ENCODE assay signal across 1 cellular context in the genomic region with DNA sequence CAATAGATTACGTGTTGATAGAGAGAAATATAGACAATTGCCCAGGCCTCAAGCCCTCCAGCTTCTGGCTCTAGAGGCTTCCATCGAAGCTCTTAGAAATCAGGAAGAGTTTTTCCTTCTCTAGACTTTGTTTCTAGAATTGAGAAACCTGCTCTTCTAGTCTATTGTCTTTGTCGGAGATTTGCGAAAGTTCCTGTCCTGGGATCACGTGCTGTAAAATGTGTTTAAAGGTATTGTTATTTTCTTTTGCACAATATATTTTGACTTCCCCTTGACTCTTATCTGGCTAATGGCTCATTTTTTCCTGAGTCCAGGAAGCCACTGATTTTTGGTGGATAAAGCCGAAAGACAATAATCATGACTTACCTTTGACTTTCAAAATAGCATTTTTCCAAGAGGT.
TF ChIP-seq lines count a peak whose summit lies in the region.

No MANE protein-coding gene starts in this region.

TF ChIP-seq in K562, 482 proteins besides CTCF, POLR2A, EP300 and RAD21 (continued from another document):
- TF ChIP-seq, protein P1, sequence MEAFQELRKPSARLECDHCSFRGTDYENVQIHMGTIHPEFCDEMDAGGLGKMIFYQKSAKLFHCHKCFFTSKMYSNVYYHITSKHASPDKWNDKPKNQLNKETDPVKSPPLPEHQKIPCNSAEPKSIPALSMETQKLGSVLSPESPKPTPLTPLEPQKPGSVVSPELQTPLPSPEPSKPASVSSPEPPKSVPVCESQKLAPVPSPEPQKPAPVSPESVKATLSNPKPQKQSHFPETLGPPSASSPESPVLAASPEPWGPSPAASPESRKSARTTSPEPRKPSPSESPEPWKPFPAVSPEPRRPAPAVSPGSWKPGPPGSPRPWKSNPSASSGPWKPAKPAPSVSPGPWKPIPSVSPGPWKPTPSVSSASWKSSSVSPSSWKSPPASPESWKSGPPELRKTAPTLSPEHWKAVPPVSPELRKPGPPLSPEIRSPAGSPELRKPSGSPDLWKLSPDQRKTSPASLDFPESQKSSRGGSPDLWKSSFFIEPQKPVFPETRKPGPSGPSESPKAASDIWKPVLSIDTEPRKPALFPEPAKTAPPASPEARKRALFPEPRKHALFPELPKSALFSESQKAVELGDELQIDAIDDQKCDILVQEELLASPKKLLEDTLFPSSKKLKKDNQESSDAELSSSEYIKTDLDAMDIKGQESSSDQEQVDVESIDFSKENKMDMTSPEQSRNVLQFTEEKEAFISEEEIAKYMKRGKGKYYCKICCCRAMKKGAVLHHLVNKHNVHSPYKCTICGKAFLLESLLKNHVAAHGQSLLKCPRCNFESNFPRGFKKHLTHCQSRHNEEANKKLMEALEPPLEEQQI (IDR thresholded peaks at IDR 0.05): no peak
